17 cellular contexts compared by ENCODE assay signal in genomic region chr11:83566948-83567347, GRCh38.
A peak's percentile ranks its signal among the peaks of the same experiment; 100 is the strongest.
DNase-seq lines count a peak whose midpoint lies in the region; ATAC-seq, FAIRE-seq and TF ChIP-seq lines count a peak whose summit lies in the region.
"Had no signal": no experiment of that assay in that cellular context is flagged by ENCODE, and none has a peak within 500 bp of the region (broad histone marks: within the 10 kb centered on the region; RNA-seq: fewer than 3 reads in every experiment).

No MANE protein-coding gene starts in this region.

- dilution Hi-C loops in endothelial cell of umbilical vein (cut with MboI; ENCODE audit: extremely low pct_ligation_motif_present, low sequenced_read_pairs): no loop called here

- intact Hi-C loops in endothelial cell of umbilical vein (cut with micrococcal nuclease) (no loop called here), OCI-LY7 (cut with micrococcal nuclease; ENCODE audit: unreplicated experiment) (no loop called here)

- in situ Hi-C loops in Caki2 (cut with HindIII; ENCODE audit: low pct_unique_long_range_greater_than_20kb, low sequenced_read_pairs): no loop called here

- TF ChIP-seq CTCF in endothelial cell of umbilical vein (IDR thresholded peaks at IDR 0.05; ENCODE audit: extremely low read depth in 1 of 2, insufficient read depth in 1 of 2, low read depth in 1 of 2, low read length in 2 of 2) (no peak), OCI-LY7 (conservative IDR thresholded peaks at IDR 0.05; ENCODE audit: low read length) (no peak), gastroesophageal sphincter (IDR thresholded peaks at IDR 0.05) (no peak)

- ATAC-seq in HG03521 (IDR thresholded peaks at IDR 0.05; ENCODE audit: unreplicated experiment): no peak
- no peak for ATAC-seq in gastroesophageal sphincter
- ATAC-seq: HepG2, lower lobe of right lung had no signal

- no peaks in the 10 kb centered on the region for H3K9me3 ChIP-seq in endothelial cell of umbilical vein (replicated peaks; ENCODE audit: control insufficient read depth, insufficient read depth, low read length)
- H3K9me3 ChIP-seq in OCI-LY7 (ENCODE audit: low read length): no peaks in the 10 kb centered on the region
- no peaks in the 10 kb centered on the region for H3K9me3 ChIP-seq in gastroesophageal sphincter
- H3K9me3 ChIP-seq: lower lobe of right lung had no signal

- H4K20me1 ChIP-seq in endothelial cell of umbilical vein (replicated peaks; ENCODE audit: control insufficient read depth, extremely low read depth, insufficient read depth, low read length) (no peaks in the 10 kb centered on the region), OCI-LY7 (ENCODE audit: insufficient read depth, low read length) (no peaks in the 10 kb centered on the region)

- CTCF ChIA-PET in endothelial cell of umbilical vein (lab: Charles Lee) (no interaction called here), OCI-LY7 (lab: Charles Lee; ENCODE audit: unreplicated experiment) (no interaction called here)

- FAIRE-seq in endothelial cell of umbilical vein (lab: Jason Lieb, UNC): no peak
- FAIRE-seq: colon, HepG2 had no signal

- H3K36me3 ChIP-seq in endothelial cell of umbilical vein (ENCODE audit: control insufficient read depth in 2 of 2, extremely low read depth in 1 of 2, insufficient read depth in 2 of 2, low read length in 2 of 2) (no peaks in the 10 kb centered on the region), OCI-LY7 (ENCODE audit: insufficient read depth, low read length) (no peaks in the 10 kb centered on the region), gastroesophageal sphincter (no peaks in the 10 kb centered on the region)
- H3K36me3 ChIP-seq: lower lobe of right lung had no signal

- no peak for TF ChIP-seq EP300 in gastroesophageal sphincter (IDR thresholded peaks at IDR 0.05)

- H2AFZ ChIP-seq in endothelial cell of umbilical vein (ENCODE audit: low read depth, low read length) (no peak overlapping the region), OCI-LY7 (ENCODE audit: low read length) (no peak overlapping the region)
- H2AFZ ChIP-seq: parathyroid adenoma had no signal

- H3K9me1 ChIP-seq in endothelial cell of umbilical vein (replicated peaks; ENCODE audit: control insufficient read depth, extremely low read depth, insufficient read depth, low read length): no peaks in the 10 kb centered on the region

- H3K4me3 ChIP-seq in endothelial cell of umbilical vein (replicated peaks in 1 of 3; ENCODE audit: insufficient read depth in 1 of 3, low read depth in 1 of 3, low read length in 3 of 3) (no peak overlapping the region), OCI-LY7 (ENCODE audit: low read depth, low read length, poor library complexity, severe bottlenecking) (no peak overlapping the region), gastroesophageal sphincter (no peak overlapping the region)
- H3K4me3 ChIP-seq: lower lobe of right lung had no signal

- H3K27ac ChIP-seq in endothelial cell of umbilical vein (ENCODE audit: insufficient read depth, low read depth, low read length): no peak overlapping the region
- H3K27ac ChIP-seq in OCI-LY7 (ENCODE audit: low read depth, low read length, poor library complexity, severe bottlenecking): no peak overlapping the region
- no peak overlapping the region for H3K27ac ChIP-seq in gastroesophageal sphincter
- H3K27ac ChIP-seq: lower lobe of right lung, parathyroid adenoma had no signal

- H3K27me3 ChIP-seq in endothelial cell of umbilical vein (ENCODE audit: control insufficient read depth in 2 of 2, insufficient read depth in 2 of 2, low read length in 2 of 2) (no peaks in the 10 kb centered on the region), gastroesophageal sphincter (no peaks in the 10 kb centered on the region)

- no TSS peak for BruUV-seq in endothelial cell of umbilical vein (replicated peaks; lab: Mats Ljungman, UMichigan)
- BruUV-seq in OCI-LY7 (replicated peaks; lab: Mats Ljungman, UMichigan): no TSS peak

- TF ChIP-seq POLR2A in endothelial cell of umbilical vein (IDR thresholded peaks at IDR 0.05; ENCODE audit: low read depth, low read length) (no peak), gastroesophageal sphincter (IDR thresholded peaks at IDR 0.05) (no peak)

- H3K9ac ChIP-seq in endothelial cell of umbilical vein (replicated peaks; ENCODE audit: extremely low read depth, insufficient read depth, low read length): no peak overlapping the region
- H3K9ac ChIP-seq: parathyroid adenoma had no signal

- H3K79me2 ChIP-seq in endothelial cell of umbilical vein (ENCODE audit: control insufficient read depth, insufficient read depth, low read length) (no peaks in the 10 kb centered on the region), OCI-LY7 (ENCODE audit: insufficient read depth, low read depth, low read length) (no peaks in the 10 kb centered on the region)
- H3K79me2 ChIP-seq: parathyroid adenoma had no signal

- POLR2A ChIA-PET in endothelial cell of umbilical vein (lab: Charles Lee): no interaction called here
- POLR2A ChIA-PET in OCI-LY7 (lab: Charles Lee): interaction anchor here (0.8 to 1.0 kb wide), 2 partner anchors 12 to 30 kb away, joined by 3 read pairs; no protein-coding TSS in a partner anchor

- H3K4me2 ChIP-seq in endothelial cell of umbilical vein (ENCODE audit: insufficient read depth, low read length) (no peak overlapping the region), OCI-LY7 (ENCODE audit: low read length) (no peak overlapping the region)

- DNase-seq in Caki2 (ENCODE audit: low read depth): peak; percentile 42
- DNase-seq in NCI-H460 (ENCODE audit: extremely low read depth, low read depth): peak; percentile 47
- DNase-seq in endothelial cell of umbilical vein (ENCODE audit: low read depth, low spot score): no peak
- peak; percentile 57 for DNase-seq in myocyte (ENCODE audit: low read depth)
- no peak for DNase-seq in OCI-LY7 (ENCODE audit: low spot score)
- no peak for DNase-seq in stimulated activated naive CD4-positive, alpha-beta T cell (lab: John Stamatoyannopoulos, UW)
- DNase-seq: CD4-positive, alpha-beta T cell; lower lobe of right lung; NCI-H2029; OCI-M1; stimulated activated CD4-positive, alpha-beta T cell treated with anti-CD3 and anti-CD28 coated beads, Interleukin-2, amount 100 ng/mL, for 48 hours; stimulated activated naive CD4-positive, alpha-beta T cell treated with Interleukin-2 at 50 U/mL for 16 hours had no signal

- H3K9me2 ChIP-seq in OCI-LY7 (ENCODE audit: insufficient read depth, low read length): no peaks in the 10 kb centered on the region

- WGBS in gastroesophageal sphincter (ENCODE audit: low coverage in 1 of 2), 2 donors: 35 to 74% methylated on average over 3 to 4 of the region's 4 CpGs

- H3K4me1 ChIP-seq in endothelial cell of umbilical vein (ENCODE audit: control insufficient read depth, extremely low read depth, insufficient read depth, low read length) (no peaks in the 10 kb centered on the region), OCI-LY7 (ENCODE audit: insufficient read depth, low read length, poor library complexity, severe bottlenecking) (no peaks in the 10 kb centered on the region), gastroesophageal sphincter (no peaks in the 10 kb centered on the region)
- H3K4me1 ChIP-seq: lower lobe of right lung, parathyroid adenoma had no signal

TF ChIP-seq in endothelial cell of umbilical vein, 7 proteins besides CTCF, POLR2A, EP300 and RAD21:
- peak; percentile 4 for TF ChIP-seq JUN (IDR thresholded peaks at IDR 0.05; ENCODE audit: borderline replicate concordance, insufficient read depth, insufficient read length, low read depth)
- TF ChIP-seq POLR2AphosphoS5 (IDR thresholded peaks at IDR 0.05; ENCODE audit: insufficient read depth, low read depth, low read length): no peak
- TF ChIP-seq EZH2 (IDR thresholded peaks at IDR 0.05; ENCODE audit: borderline replicate concordance, low read depth, low read length, severe bottlenecking): no peak

Comparison
In these comparisons a context has a peak if more than half of its experiments do, and no peak if none do; other contexts are left out.
1. DNase-seq: peak in Caki2 (single experiment), NCI-H460 (single experiment) and myocyte (single experiment); none in endothelial cell of umbilical vein (single experiment), OCI-LY7 (single experiment) and stimulated activated naive CD4-positive, alpha-beta T cell (0 of 6).